8 cellular contexts compared by ENCODE assay signal in the genomic region with DNA sequence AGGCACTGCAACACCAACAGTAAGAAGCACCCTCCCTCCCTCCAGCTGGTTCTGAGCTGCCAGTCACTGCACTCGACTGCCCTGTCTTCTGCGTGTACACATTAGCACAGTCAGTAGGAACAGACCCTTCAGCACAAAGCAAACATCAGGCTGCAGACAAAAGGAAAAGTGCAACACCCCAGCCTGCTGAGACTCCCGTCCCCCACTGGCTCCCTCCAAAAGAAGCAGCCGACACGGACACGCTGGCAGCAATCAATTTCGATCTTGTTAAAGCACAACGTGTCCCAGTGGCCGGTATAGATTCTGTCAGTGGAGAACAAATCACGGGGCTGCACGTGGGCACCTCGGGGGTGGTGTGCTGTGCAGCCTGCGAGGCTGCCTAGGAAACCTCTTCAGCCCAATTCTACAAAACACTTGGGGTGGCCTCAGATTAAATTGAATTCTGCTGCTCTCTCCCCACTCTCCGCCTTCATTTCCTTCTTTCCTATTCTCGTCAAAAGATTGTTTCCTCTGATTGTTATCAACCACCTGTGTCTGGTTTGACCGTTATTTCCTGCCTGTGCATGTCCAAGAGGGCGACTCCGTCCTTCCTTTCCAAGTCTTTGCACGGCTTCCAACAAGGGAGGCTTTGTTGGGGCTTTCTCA. TPM values are rescaled to one million over a fixed set of nuclear protein-coding genes. Genes with fewer than 3 reads are reported as not detected.
DNase-seq lines count a peak whose midpoint lies in the region; ATAC-seq, FAIRE-seq and TF ChIP-seq lines count a peak whose summit lies in the region.

No MANE protein-coding gene starts in this region.

- H3K79me2 ChIP-seq in HepG2 (ENCODE audit: insufficient read depth, low read length) = no peaks in the 10 kb centered on the region

- ATAC-seq in right lobe of liver (peak; percentile 26 to 39 (median 30)), HepG2 (no peak)

- no peak overlapping the region for H3K9ac ChIP-seq in HepG2 (ENCODE audit: insufficient read depth, low read depth, low read length)

- no peak for TF ChIP-seq EP300 in HepG2 (IDR thresholded peaks at IDR 0.05; ENCODE audit: low read depth in 2 of 2, low read length in 2 of 2)
- TF ChIP-seq EP300 in HepG2 (CRISPR knock-in tag; IDR thresholded peaks at IDR 0.05; ENCODE audit: borderline replicate concordance) = no peak
- no peak for TF ChIP-seq EP300 in suprapubic skin (IDR thresholded peaks at IDR 0.05)

- no peak for TF ChIP-seq RAD21 in HepG2 (CRISPR knock-in tag; IDR thresholded peaks at IDR 0.05)

- peaks cover 71% of the 10 kb centered on the region for H3K36me3 Mint-ChIP-seq in T-helper 2 cell treated with Interferon-gamma antibody and Interleukin-4, amounts not matched to agents 5 μg/mL and 100 μg/mL, for 36 hours (ENCODE audit: low read depth)

- BruUV-seq in HepG2 (replicated peaks; lab: Mats Ljungman, UMichigan) = no TSS peak

- WGBS in right lobe of liver (ENCODE audit: insufficient coverage, low coverage, low lambda C conversion rate, missing lambda C conversion rate) = 56% methylated on average over 15 of the region's 19 CpGs
- 93% methylated on average over 19 of the region's 19 CpGs for WGBS in HepG2 (ENCODE audit: low lambda C conversion rate)
- 19% methylated on average over 17 of the region's 19 CpGs for WGBS in suprapubic skin

- no peak overlapping the region for H3K4me2 ChIP-seq in HepG2 (ENCODE audit: low read depth, low read length)

- no peaks in the 10 kb centered on the region for H4K20me1 ChIP-seq in HepG2 (ENCODE audit: insufficient read depth, low read length)

- H3K36me3 ChIP-seq in right lobe of liver (peaks cover 0 to 3% (median 0%) of the 10 kb centered on the region in 4 donors), HepG2 (replicated peaks in 1 of 2; ENCODE audit: control insufficient read depth in 1 of 2, insufficient read depth in 2 of 2, low read length in 2 of 2) (peaks cover 5 to 28% of the 10 kb centered on the region in 2 experiments), right atrium auricular region (peaks cover 36% of the 10 kb centered on the region), suprapubic skin (peaks cover 34% of the 10 kb centered on the region)

- TF ChIP-seq CTCF in right lobe of liver (IDR thresholded peaks at IDR 0.05) = no peak
- TF ChIP-seq CTCF in HepG2 (CRISPR knock-in tag; IDR thresholded peaks at IDR 0.05) = no peak
- TF ChIP-seq CTCF in right atrium auricular region (IDR thresholded peaks at IDR 0.05) = no peak
- no peak for TF ChIP-seq CTCF in suprapubic skin (IDR thresholded peaks at IDR 0.05)

- DNase-seq in right lobe of liver (no peak), HepG2 (ENCODE audit: low spot score) (no peak), right atrium auricular region (ENCODE audit: low spot score) (no peak), suprapubic skin (ENCODE audit: low spot score in 2 of 2) (no peak), cerebellum (ENCODE audit: low spot score) (no peak)
- no peak for DNase-seq in T-helper 2 cell treated with Interferon-gamma antibody and Interleukin-4, amounts not matched to agents 5 μg/mL and 100 μg/mL, for 36 hours (ENCODE audit: low spot score)
- DNase-seq in activated effector memory CD4-positive, alpha-beta T cell treated with Interleukin-2 at 50 U/mL for 16 hours = no peak
- no peak for DNase-seq in NK-92 treated with Interleukin-12 subunit alpha and Interleukin-12 subunit beta, amount 100 ng/mL, for 24 hours (lab: John Stamatoyannopoulos, UW)

- CTCF ChIA-PET in HepG2 (lab: Yijun Ruan, JAX; ENCODE audit: low intra/inter-chr PET ratio, low total read pairs) = no interaction called here

- H3K4me3 ChIP-seq in right lobe of liver (no peak overlapping the region), HepG2 (replicated peaks in 1 of 3; ENCODE audit: insufficient read depth in 1 of 3, low read depth in 2 of 3, low read length in 3 of 3) (no peak overlapping the region), right atrium auricular region (no peak overlapping the region), suprapubic skin (peak overlapping the region; percentile 13)

- H3K4me3 Mint-ChIP-seq in T-helper 2 cell treated with Interferon-gamma antibody and Interleukin-4, amounts not matched to agents 5 μg/mL and 100 μg/mL, for 36 hours = peak overlapping the region; percentile 88

- H2AFZ ChIP-seq in HepG2 (ENCODE audit: low read length) = no peak overlapping the region

- peaks cover 67% of the 10 kb centered on the region for H3K4me1 Mint-ChIP-seq in T-helper 2 cell treated with Interferon-gamma antibody and Interleukin-4, amounts not matched to agents 5 μg/mL and 100 μg/mL, for 36 hours (ENCODE audit: low read depth)

- no peaks in the 10 kb centered on the region for H3K9me3 Mint-ChIP-seq in T-helper 2 cell treated with Interferon-gamma antibody and Interleukin-4, amounts not matched to agents 5 μg/mL and 100 μg/mL, for 36 hours

- H3K27ac ChIP-seq in right lobe of liver = no peak overlapping the region
- no peak overlapping the region for H3K27ac ChIP-seq in HepG2 (ENCODE audit: extremely low read length, insufficient read depth, low read length)
- peak overlapping the region; percentile 43 to 57 for H3K27ac ChIP-seq in right atrium auricular region
- peak overlapping the region; percentile 78 for H3K27ac ChIP-seq in suprapubic skin

- FAIRE-seq in HepG2 (lab: Jason Lieb, UNC) = no peak

- POLR2A ChIA-PET in HepG2 (lab: Yijun Ruan, JAX) = no interaction called here

- H3K27me3 ChIP-seq in right lobe of liver = no peaks in the 10 kb centered on the region
- no peaks in the 10 kb centered on the region for H3K27me3 ChIP-seq in HepG2 (ENCODE audit: control insufficient read depth in 1 of 2, insufficient read depth in 2 of 2, low read length in 2 of 2)
- H3K27me3 ChIP-seq in right atrium auricular region = no peaks in the 10 kb centered on the region
- H3K27me3 ChIP-seq in suprapubic skin = no peaks in the 10 kb centered on the region

- intact Hi-C loops in right lobe of liver (cut with DNase I) = no loop called here
- intact Hi-C loops in HepG2 (cut with micrococcal nuclease; ENCODE audit: unreplicated experiment) = no loop called here

- TF ChIP-seq POLR2A in right lobe of liver (IDR thresholded peaks at IDR 0.05) (no peak), HepG2 (IDR thresholded peaks at IDR 0.05; ENCODE audit: insufficient read depth in 1 of 2, low read depth in 2 of 2, low read length in 2 of 2) (no peak), suprapubic skin (IDR thresholded peaks at IDR 0.05) (no peak)

- in situ Hi-C loops in HepG2 (cut with HindIII; ENCODE audit: extremely low pct_ligation_motif_present, low pct_unique_long_range_greater_than_20kb) = no loop called here

- H3K27me3 Mint-ChIP-seq in T-helper 2 cell treated with Interferon-gamma antibody and Interleukin-4, amounts not matched to agents 5 μg/mL and 100 μg/mL, for 36 hours (ENCODE audit: low read depth) = no peaks in the 10 kb centered on the region

- H3K9me3 ChIP-seq in right lobe of liver (no peaks in the 10 kb centered on the region), HepG2 (ENCODE audit: low read length) (no peaks in the 10 kb centered on the region), right atrium auricular region (no peaks in the 10 kb centered on the region), suprapubic skin (no peaks in the 10 kb centered on the region)

- H3K27ac Mint-ChIP-seq in T-helper 2 cell treated with Interferon-gamma antibody and Interleukin-4, amounts not matched to agents 5 μg/mL and 100 μg/mL, for 36 hours = peak overlapping the region; percentile 95

- H3K4me1 ChIP-seq in right lobe of liver (no peaks in the 10 kb centered on the region), HepG2 (ENCODE audit: insufficient read depth, low read length) (peaks cover 8% of the 10 kb centered on the region), right atrium auricular region (peaks cover 0 to 51% of the 10 kb centered on the region in 2 donors), suprapubic skin (peaks cover 76% of the 10 kb centered on the region)

TF ChIP-seq in HepG2, 621 proteins besides CTCF, POLR2A, EP300 and RAD21 (continues in another document):
- TF ChIP-seq, protein P1, sequence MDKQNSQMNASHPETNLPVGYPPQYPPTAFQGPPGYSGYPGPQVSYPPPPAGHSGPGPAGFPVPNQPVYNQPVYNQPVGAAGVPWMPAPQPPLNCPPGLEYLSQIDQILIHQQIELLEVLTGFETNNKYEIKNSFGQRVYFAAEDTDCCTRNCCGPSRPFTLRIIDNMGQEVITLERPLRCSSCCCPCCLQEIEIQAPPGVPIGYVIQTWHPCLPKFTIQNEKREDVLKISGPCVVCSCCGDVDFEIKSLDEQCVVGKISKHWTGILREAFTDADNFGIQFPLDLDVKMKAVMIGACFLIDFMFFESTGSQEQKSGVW (CRISPR knock-in tag; IDR thresholded peaks at IDR 0.05; ENCODE audit: borderline replicate concordance) = no peak
- no peak for TF ChIP-seq ZNF552 (CRISPR knock-in tag; IDR thresholded peaks at IDR 0.05; ENCODE audit: borderline replicate concordance)
- no peak for TF ChIP-seq MYNN (CRISPR knock-in tag; IDR thresholded peaks at IDR 0.05; ENCODE audit: low read depth)
- TF ChIP-seq ZNF607 (CRISPR knock-in tag; IDR thresholded peaks at IDR 0.05; ENCODE audit: borderline replicate concordance) = no peak

RNA-seq across cellular contexts. Expression of a gene that starts 38.7 kb away (rescaled TPM):
- total RNA-seq in right lobe of liver = 10 to 100 TPM in 2 of 6 experiments, 1 to 10 TPM in 4; 5.0 to 21.9 (median 8.6) TPM
- 7.2 and 8.1 TPM in 2 replicates for total RNA-seq in HepG2 (2016; rRNA removed; fragmentation: Illumina TruSeq; extraction: Trizol)
- 3.0 and 3.4 TPM in 2 replicates for total RNA-seq in HepG2 (2016; cell fraction: cytosol; rRNA removed; fragmentation: Illumina TruSeq; extraction: Trizol; ENCODE audit: low read depth)
- total RNA-seq in HepG2 (2016; cell fraction: insoluble cytoplasmic fraction; rRNA removed; fragmentation: Illumina TruSeq; extraction: Trizol) = 6.7 and 7.7 TPM in 2 replicates
- 8.2 and 8.7 TPM in 2 replicates for total RNA-seq in HepG2 (2016; cell fraction: membrane; rRNA removed; fragmentation: Illumina TruSeq; extraction: Trizol)
- total RNA-seq in HepG2 (2016; cell fraction: nucleus; rRNA removed; fragmentation: Illumina TruSeq; extraction: Trizol) = 4.9 and 7.7 TPM in 2 replicates
- 6.7 and 9.0 TPM in 2 replicates for polyA plus RNA-seq in HepG2 (2011; rRNA removed)
- 6.2 and 8.5 TPM in 2 replicates for polyA plus RNA-seq in HepG2 (2011; cell fraction: cytosol; rRNA removed)
- polyA plus RNA-seq in HepG2 (2011; cell fraction: nucleus; rRNA removed) = 3.9 and 4.2 TPM in 2 replicates
- polyA plus RNA-seq in HepG2 (2012) = 7.5 and 14.6 TPM in 2 replicates
- 2.9 and 3.1 TPM in 2 replicates for polyA plus RNA-seq in HepG2 (2016; cell fraction: cytosol; fragmentation: Illumina TruSeq; extraction: Trizol; ENCODE audit: low read depth)
- polyA plus RNA-seq in HepG2 (2016; cell fraction: insoluble cytoplasmic fraction; fragmentation: Illumina TruSeq; extraction: Trizol; ENCODE audit: low read depth) = 7.0 and 10.0 TPM in 2 replicates
- polyA plus RNA-seq in HepG2 (2016; cell fraction: membrane; fragmentation: Illumina TruSeq; extraction: Trizol; ENCODE audit: low read depth) = 5.9 and 7.5 TPM in 2 replicates
- 4.2 and 6.1 TPM in 2 replicates for polyA plus RNA-seq in HepG2 (2016; cell fraction: nucleus; fragmentation: Illumina TruSeq; extraction: Trizol; ENCODE audit: insufficient read depth, low read depth)
- 22.7 and 33.3 TPM in 2 replicates for polyA minus RNA-seq in HepG2 (2011; rRNA and poly(A)+ RNA removed; ENCODE audit: low replicate concordance)
- polyA minus RNA-seq in HepG2 (2011; cell fraction: cytosol; rRNA and poly(A)+ RNA removed) = 5.7 and 6.9 TPM in 2 replicates
- polyA minus RNA-seq in HepG2 (2011; cell fraction: nucleus; rRNA and poly(A)+ RNA removed) = 5.8 TPM in 2 replicates
- total RNA-seq in right atrium auricular region = 10 to 100 TPM; 12.1 to 25.2 TPM
- 10 to 100 TPM; 59.7 to 64.0 (median 60.9) TPM for total RNA-seq in suprapubic skin
- total RNA-seq in cerebellum = 7.7 TPM

Comparison
In these comparisons a context has a peak if more than half of its experiments do, and no peak if none do; other contexts are left out.
1. H3K27ac ChIP-seq: peak in right atrium auricular region (2 of 2) and suprapubic skin (single experiment); none in right lobe of liver (0 of 3) and HepG2 (single experiment).